Comparison of ENCODE assay signal across 20 cellular contexts in the genomic region with DNA sequence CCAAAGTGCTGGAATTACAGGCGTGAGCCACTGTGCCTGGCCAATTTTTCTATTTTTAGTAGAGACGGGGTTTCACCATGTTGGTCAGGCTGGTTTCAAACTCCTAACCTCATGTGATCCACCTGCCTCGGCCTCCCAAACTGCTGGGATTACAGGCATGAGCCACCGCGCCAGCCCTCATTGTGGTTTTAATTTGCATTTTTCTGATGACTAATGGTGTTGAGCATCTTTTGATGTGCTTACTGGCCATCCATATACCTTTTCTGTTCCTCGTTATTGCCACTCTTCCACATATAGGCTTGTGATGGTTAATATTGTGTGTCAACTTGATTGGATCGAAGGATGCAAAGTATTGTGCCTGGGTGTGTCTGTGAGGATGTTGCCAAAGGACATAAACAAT. TPM values are rescaled to one million over a fixed set of nuclear protein-coding genes. Genes with fewer than 3 reads are reported as not detected.
A peak's percentile ranks its signal among the peaks of the same experiment; 100 is the strongest.
DNase-seq lines count a peak whose midpoint lies in the region; ATAC-seq and TF ChIP-seq lines count a peak whose summit lies in the region.
"Had no signal": no experiment of that assay in that cellular context is flagged by ENCODE, and none has a peak within 500 bp of the region (broad histone marks: within the 10 kb centered on the region; RNA-seq: fewer than 3 reads in every experiment).

No MANE protein-coding gene starts in this region.

- H3K9me3 Mint-ChIP-seq in MCF 10A (ENCODE audit: unreplicated experiment): no peaks in the 10 kb centered on the region
- H3K9me3 Mint-ChIP-seq in activated CD8-positive, alpha-beta T cell treated with anti-CD3 and anti-CD28 coated beads for 36 hours: no peaks in the 10 kb centered on the region

- no peaks in the 10 kb centered on the region for H3K79me2 ChIP-seq in mammary epithelial cell (ENCODE audit: insufficient read depth, low read length)

- 88% methylated on average over 5 of the region's 7 CpGs for WGBS in mammary epithelial cell (ENCODE audit: low coverage, missing lambda C conversion rate)
- 84 to 90% (median 87%) methylated on average over 7 of the region's 7 CpGs for WGBS in spleen, 5 donors
- WGBS in prostate gland: 96% methylated on average over 7 of the region's 7 CpGs

- H3K27me3 ChIP-seq in breast epithelium: no peaks in the 10 kb centered on the region
- H3K27me3 ChIP-seq in mammary epithelial cell (ENCODE audit: insufficient read depth, low read length): no peaks in the 10 kb centered on the region
- H3K27me3 ChIP-seq in spleen (replicated peaks in 1 of 7): no peaks in the 10 kb centered on the region
- H3K27me3 ChIP-seq in left lung: no peaks in the 10 kb centered on the region
- H3K27me3 ChIP-seq in prostate gland (replicated peaks; ENCODE audit: insufficient read depth): no peaks in the 10 kb centered on the region

- no peak overlapping the region for H3K9ac ChIP-seq in mammary epithelial cell (ENCODE audit: insufficient read depth, low read length)
- H3K9ac ChIP-seq: GM23248 had no signal

- no peak overlapping the region for H3K4me3 ChIP-seq in breast epithelium
- no peak overlapping the region for H3K4me3 ChIP-seq in mammary epithelial cell (replicated peaks in 1 of 3; ENCODE audit: insufficient read depth in 1 of 3, low read depth in 2 of 3, low read length in 3 of 3)
- H3K4me3 ChIP-seq in spleen: no peak overlapping the region
- no peak overlapping the region for H3K4me3 ChIP-seq in left lung
- H3K4me3 ChIP-seq in prostate gland: no peak overlapping the region
- H3K4me3 ChIP-seq: GM12878, GM23248 had no signal

- in situ Hi-C loops in mammary epithelial cell (cut with MboI; ENCODE audit: low sequenced_read_pairs in 2 of 2): loop anchor here in 1 of 2 donors (25.0 kb wide), 1 partner anchor 92 kb away; no protein-coding TSS in a partner anchor

- peak overlapping the region; percentile 47 for H2AFZ ChIP-seq in mammary epithelial cell (ENCODE audit: low read depth, low read length)
- H2AFZ ChIP-seq: GM23248 had no signal

- no peak for TF ChIP-seq POLR2A in breast epithelium (IDR thresholded peaks at IDR 0.05)
- no peak for TF ChIP-seq POLR2A in spleen (IDR thresholded peaks at IDR 0.05)
- no peak for TF ChIP-seq POLR2A in prostate gland (IDR thresholded peaks at IDR 0.05)

- H3K27ac ChIP-seq in breast epithelium: no peak overlapping the region
- H3K27ac ChIP-seq in mammary epithelial cell (ENCODE audit: insufficient read depth, low read depth, low read length): no peak overlapping the region
- no peak overlapping the region for H3K27ac ChIP-seq in spleen
- H3K27ac ChIP-seq in left lung: no peak overlapping the region
- no peak overlapping the region for H3K27ac ChIP-seq in prostate gland
- H3K27ac ChIP-seq: 22Rv1, GM23248, RWPE1 had no signal

- dilution Hi-C loops in mammary epithelial cell (cut with HindIII; ENCODE audit: low sequenced_read_pairs): no loop called here

- ATAC-seq in activated CD8-positive, alpha-beta T cell treated with anti-CD3 and anti-CD28 coated beads for 36 hours: no peak
- ATAC-seq in left lung: no peak
- ATAC-seq: GM12878 had no signal

- no peaks in the 10 kb centered on the region for H4K20me1 ChIP-seq in mammary epithelial cell (ENCODE audit: insufficient read depth, low read length)

- H3K9me3 ChIP-seq in breast epithelium (no peaks in the 10 kb centered on the region), mammary epithelial cell (replicated peaks; ENCODE audit: insufficient read depth, low read length) (no peaks in the 10 kb centered on the region), spleen (no peaks in the 10 kb centered on the region), left lung (no peaks in the 10 kb centered on the region), prostate gland (no peaks in the 10 kb centered on the region)

- no peak overlapping the region for H3K27ac Mint-ChIP-seq in MCF 10A (ENCODE audit: low read depth, unreplicated experiment)
- no peak overlapping the region for H3K27ac Mint-ChIP-seq in activated CD8-positive, alpha-beta T cell treated with anti-CD3 and anti-CD28 coated beads for 36 hours
- H3K27ac Mint-ChIP-seq: B cell had no signal

- no peaks in the 10 kb centered on the region for H3K36me3 Mint-ChIP-seq in MCF 10A (ENCODE audit: insufficient read depth, unreplicated experiment)
- no peaks in the 10 kb centered on the region for H3K36me3 Mint-ChIP-seq in activated CD8-positive, alpha-beta T cell treated with anti-CD3 and anti-CD28 coated beads for 36 hours (ENCODE audit: low read depth)

- BruUV-seq in MCF 10A (replicated peaks; lab: Mats Ljungman, UMichigan) (no TSS peak), mammary epithelial cell (replicated peaks; lab: Mats Ljungman, UMichigan) (no TSS peak)

- CTCF ChIA-PET in MCF 10A (lab: Yijun Ruan, JAX) (interaction anchor here (0.6 to 0.8 kb wide), 3 partner anchors 12 to 253 kb away, joined by 3 to 4 read pairs (median 3); no protein-coding TSS in a partner anchor), mammary epithelial cell (lab: Charles Lee; ENCODE audit: low non-redundant PET) (no interaction called here)
- CTCF ChIA-PET in activated CD8-positive, alpha-beta T cell treated with anti-CD3 and anti-CD28 coated beads for 36 hours (lab: Charles Lee): no interaction called here

- POLR2A ChIA-PET in MCF 10A (lab: Yijun Ruan, JAX): interaction anchor here (0.6 to 4.4 kb wide), 3 partner anchors 11 to 66 kb away, joined by 3 to 18 read pairs (median 8); no protein-coding TSS in a partner anchor
- POLR2A ChIA-PET in activated CD8-positive, alpha-beta T cell treated with anti-CD3 and anti-CD28 coated beads for 36 hours (lab: Charles Lee): no interaction called here

- intact Hi-C loops in MCF 10A (cut with micrococcal nuclease): no loop called here
- intact Hi-C loops in breast epithelium (cut with DNase I; ENCODE audit: low total_unique reads): no loop called here
- intact Hi-C loops in mammary epithelial cell (cut with micrococcal nuclease): no loop called here
- intact Hi-C loops in activated CD8-positive, alpha-beta T cell treated with anti-CD3 and anti-CD28 coated beads for 36 hours (cut with micrococcal nuclease): no loop called here
- intact Hi-C loops in spleen (cut with DNase I; ENCODE audit: low total_unique reads): no loop called here
- intact Hi-C loops in left lung (cut with DNase I): no loop called here
- intact Hi-C loops in prostate gland (cut with DNase I): no loop called here

- H3K4me2 ChIP-seq in mammary epithelial cell (ENCODE audit: insufficient read depth, low read depth, low read length): no peak overlapping the region

- TF ChIP-seq CTCF in MCF 10A (IDR thresholded peaks at IDR 0.05; ENCODE audit: unreplicated experiment): no peak
- TF ChIP-seq CTCF in breast epithelium (IDR thresholded peaks at IDR 0.05): no peak
- TF ChIP-seq CTCF in mammary epithelial cell (conservative IDR thresholded peaks at IDR 0.05 in 1 of 2, IDR thresholded peaks at IDR 0.05 in 1 of 2; ENCODE audit: extremely low read depth in 1 of 2, insufficient read depth in 1 of 2, low read depth in 1 of 2, low read length in 2 of 2): no peak
- TF ChIP-seq CTCF in activated CD8-positive, alpha-beta T cell treated with anti-CD3 and anti-CD28 coated beads for 36 hours (IDR thresholded peaks at IDR 0.05): no peak
- no peak for TF ChIP-seq CTCF in spleen (IDR thresholded peaks at IDR 0.05 in 8 of 11, conservative IDR thresholded peaks at IDR 0.05 in 3 of 11)
- TF ChIP-seq CTCF in left lung (IDR thresholded peaks at IDR 0.05): no peak
- TF ChIP-seq CTCF in prostate gland (IDR thresholded peaks at IDR 0.05): no peak

- no peaks in the 10 kb centered on the region for H3K36me3 ChIP-seq in breast epithelium
- no peaks in the 10 kb centered on the region for H3K36me3 ChIP-seq in mammary epithelial cell (ENCODE audit: insufficient read depth, low read length)
- H3K36me3 ChIP-seq in spleen: no peaks in the 10 kb centered on the region
- no peaks in the 10 kb centered on the region for H3K36me3 ChIP-seq in left lung
- no peaks in the 10 kb centered on the region for H3K36me3 ChIP-seq in prostate gland

- peaks cover 14% of the 10 kb centered on the region for H3K4me1 Mint-ChIP-seq in MCF 10A (ENCODE audit: insufficient read depth, unreplicated experiment)
- no peaks in the 10 kb centered on the region for H3K4me1 Mint-ChIP-seq in activated CD8-positive, alpha-beta T cell treated with anti-CD3 and anti-CD28 coated beads for 36 hours (ENCODE audit: low read depth)
- H3K4me1 Mint-ChIP-seq: B cell had no signal

- H3K4me3 Mint-ChIP-seq in MCF 10A (ENCODE audit: unreplicated experiment): no peak overlapping the region
- H3K4me3 Mint-ChIP-seq in activated CD8-positive, alpha-beta T cell treated with anti-CD3 and anti-CD28 coated beads for 36 hours: no peak overlapping the region
- H3K4me3 Mint-ChIP-seq: B cell had no signal

- no peaks in the 10 kb centered on the region for H3K4me1 ChIP-seq in breast epithelium
- peaks cover 12% of the 10 kb centered on the region for H3K4me1 ChIP-seq in mammary epithelial cell (ENCODE audit: insufficient read depth, low read length)
- H3K4me1 ChIP-seq in spleen: peaks cover 0 to 8% (median 0%) of the 10 kb centered on the region in 6 donors
- no peaks in the 10 kb centered on the region for H3K4me1 ChIP-seq in left lung
- H3K4me1 ChIP-seq in prostate gland (replicated peaks): no peaks in the 10 kb centered on the region

- no peaks in the 10 kb centered on the region for H3K27me3 Mint-ChIP-seq in MCF 10A (ENCODE audit: insufficient read depth, unreplicated experiment)
- H3K27me3 Mint-ChIP-seq in activated CD8-positive, alpha-beta T cell treated with anti-CD3 and anti-CD28 coated beads for 36 hours: peaks cover 4% of the 10 kb centered on the region

- DNase-seq in MCF 10A (ENCODE audit: unreplicated experiment) (peak; percentile 42), breast epithelium (ENCODE audit: low spot score in 2 of 2) (no peak), RPMI8226 (peak; percentile 15), mammary epithelial cell (no peak), spleen (no peak), left lung (no peak), prostate gland (ENCODE audit: low spot score) (no peak)
- DNase-seq in activated CD8-positive, alpha-beta T cell treated with anti-CD3 and anti-CD28 coated beads for 36 hours: no peak
- DNase-seq: GF-D8, GM23248, HCEC 1CT, NCI-H1694 treated with DMSO at 0.1 percent for 48 hours, NCI-H510A, NCI-H774, OCI-M1, SIG-M5 had no signal

RNA-seq across cellular contexts. Expression of a gene that starts 17.4 kb away (rescaled TPM):
- total RNA-seq in MCF 10A (2022) (346 and 420 TPM in 2 replicates), breast epithelium (10 to 100 TPM; 36.2 to 62.9 (median 48.2) TPM), mammary epithelial cell (100 to 1,000 TPM; 109 to 117 TPM), spleen (10 to 100 TPM; 35.4 to 98.1 (median 55.4) TPM), left lung (100 to 1,000 TPM; 106 to 142 TPM), prostate gland (10 to 100 TPM; 36.4 to 93.6 TPM)
- polyA plus RNA-seq in mammary epithelial cell (37.1 TPM), spleen (10 to 100 TPM in 1 of 3 donors, 1 to 10 TPM in 2; 5.1 to 17.8 (median 5.2) TPM)
- 48.6 TPM for polyA minus RNA-seq in mammary epithelial cell
- under 1 TPM; 0.51 to 0.65 TPM for total RNA-seq in activated CD8-positive, alpha-beta T cell treated with anti-CD3 and anti-CD28 coated beads for 36 hours

Comparison
In these comparisons a context has a peak if more than half of its experiments do, and no peak if none do; other contexts are left out.
1. DNase-seq: peak in MCF 10A (single experiment) and RPMI8226 (single experiment); none in breast epithelium (0 of 2), mammary epithelial cell (single experiment), activated CD8-positive, alpha-beta T cell treated with anti-CD3 and anti-CD28 coated beads for 36 hours (single experiment), spleen (single experiment), left lung (0 of 2) and prostate gland (single experiment).
2. RNA of a gene that starts 17.4 kb away (total RNA-seq): 346 to 420 TPM in MCF 10A, 106 to 142 TPM in left lung, 109 to 117 TPM in mammary epithelial cell, 36.4 to 93.6 TPM in prostate gland, 35.4 to 98.1 TPM in spleen and 36.2 to 62.9 TPM in breast epithelium; 0.51 to 0.65 TPM in activated CD8-positive, alpha-beta T cell treated with anti-CD3 and anti-CD28 coated beads for 36 hours; every median in the first group is over 10 times any median in the second.